Comparison of ENCODE assay signal across 8 cellular contexts in the genomic region with DNA sequence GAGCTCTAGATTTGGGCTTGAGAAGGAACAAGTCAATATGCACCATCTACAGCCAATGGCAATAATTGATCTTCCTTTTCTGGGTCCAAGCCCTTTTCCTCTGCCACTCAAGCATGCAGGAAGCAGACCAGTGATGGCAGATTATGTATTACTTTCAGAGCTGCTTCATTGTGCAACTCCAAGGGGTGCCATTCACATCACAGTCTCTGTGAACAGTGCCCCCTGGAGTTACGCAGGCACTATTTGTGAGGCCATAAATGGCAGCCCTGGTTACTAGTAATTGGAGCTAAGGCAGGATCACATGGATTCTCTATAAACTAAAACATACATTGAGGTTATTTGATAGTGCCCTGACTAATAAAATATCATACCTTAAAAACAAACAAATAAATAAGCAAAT.
DNase-seq lines count a peak whose midpoint lies in the region; ATAC-seq, FAIRE-seq and TF ChIP-seq lines count a peak whose summit lies in the region.

No MANE protein-coding gene starts in this region.

- no peaks in the 10 kb centered on the region for H3K9me3 ChIP-seq in prostate gland

- H3K27me3 ChIP-seq in prostate gland (replicated peaks; ENCODE audit: insufficient read depth), result no peaks in the 10 kb centered on the region

- DNase-seq in D721Med (ENCODE audit: insufficient read length, low spot score), result no peak
- peak; percentile 26 for DNase-seq in LHCN-M2 (ENCODE audit: low read depth)
- peak; percentile 28 for DNase-seq in dermis blood vessel endothelial cell
- no peak for DNase-seq in DMS79 (lab: John Stamatoyannopoulos, UW)
- DNase-seq in kidney glomerular epithelial cell (lab: John Stamatoyannopoulos, UW), result no peak
- no peak for DNase-seq in activated effector memory CD4-positive, alpha-beta T cell treated with anti-CD3 and anti-CD28 coated beads, Interleukin-2, amount 50 U/mL, for 16 hours
- DNase-seq in prostate gland (ENCODE audit: low spot score), result no peak

- intact Hi-C loops in prostate gland (cut with DNase I), result no loop called here

- TF ChIP-seq POLR2A in prostate gland (IDR thresholded peaks at IDR 0.05), result no peak

- peak; percentile 63 for ATAC-seq in GM21526 (IDR thresholded peaks at IDR 0.05; ENCODE audit: low FRiP score, unreplicated experiment)

- TF ChIP-seq CTCF in D721Med (IDR thresholded peaks at IDR 0.05; ENCODE audit: insufficient read depth, missing control alignments) (peak; percentile 22), prostate gland (IDR thresholded peaks at IDR 0.05) (no peak)

- no peak for FAIRE-seq in D721Med (lab: Jason Lieb, UNC)

- H3K27ac ChIP-seq in prostate gland, result no peak overlapping the region

- H3K4me1 ChIP-seq in prostate gland (replicated peaks), result no peaks in the 10 kb centered on the region

- H3K36me3 ChIP-seq in prostate gland, result no peaks in the 10 kb centered on the region

- WGBS in prostate gland, result 100% methylated on average over 1 of the region's 1 CpG

- H3K4me3 ChIP-seq in prostate gland, result no peak overlapping the region

Comparison
In these comparisons a context has a peak if more than half of its experiments do, and no peak if none do; other contexts are left out.
1. DNase-seq: peak in LHCN-M2 (single experiment) and dermis blood vessel endothelial cell (single experiment); none in D721Med (single experiment), DMS79 (single experiment), kidney glomerular epithelial cell (single experiment), activated effector memory CD4-positive, alpha-beta T cell treated with anti-CD3 and anti-CD28 coated beads, Interleukin-2, amount 50 U/mL, for 16 hours (single experiment) and prostate gland (single experiment).